1 cellular context compared by ENCODE assay signal in genomic region chr12:127363392-127363791, GRCh38.
TF ChIP-seq lines count a peak whose summit lies in the region.

No MANE protein-coding gene starts in this region.

TF ChIP-seq in HCT116, 20 proteins besides CTCF, POLR2A, EP300 and RAD21 (continued from another document):
- TF ChIP-seq REST (IDR thresholded peaks at IDR 0.05; ENCODE audit: low read depth): no peak
- TF ChIP-seq SRF (IDR thresholded peaks at IDR 0.05; ENCODE audit: low read depth): no peak
- TF ChIP-seq FOSL1 (IDR thresholded peaks at IDR 0.05; ENCODE audit: low read depth): no peak
- TF ChIP-seq EZH2 (IDR thresholded peaks at IDR 0.05): no peak
- TF ChIP-seq TCF7L2 (IDR thresholded peaks at IDR 0.05; ENCODE audit: borderline replicate concordance, extremely low read depth, insufficient read depth, insufficient read length): no peak
- no peak for TF ChIP-seq ZNF274 (IDR thresholded peaks at IDR 0.05; ENCODE audit: low read depth, low read length)
- no peak for TF ChIP-seq SIN3A (IDR thresholded peaks at IDR 0.05; ENCODE audit: low read depth)
- TF ChIP-seq ELF1 (IDR thresholded peaks at IDR 0.05; ENCODE audit: borderline replicate concordance, low read depth): no peak
- TF ChIP-seq SP1 (IDR thresholded peaks at IDR 0.05; ENCODE audit: low read depth): no peak
- TF ChIP-seq ATF3 (IDR thresholded peaks at IDR 0.05): no peak
